In the genomic region with DNA sequence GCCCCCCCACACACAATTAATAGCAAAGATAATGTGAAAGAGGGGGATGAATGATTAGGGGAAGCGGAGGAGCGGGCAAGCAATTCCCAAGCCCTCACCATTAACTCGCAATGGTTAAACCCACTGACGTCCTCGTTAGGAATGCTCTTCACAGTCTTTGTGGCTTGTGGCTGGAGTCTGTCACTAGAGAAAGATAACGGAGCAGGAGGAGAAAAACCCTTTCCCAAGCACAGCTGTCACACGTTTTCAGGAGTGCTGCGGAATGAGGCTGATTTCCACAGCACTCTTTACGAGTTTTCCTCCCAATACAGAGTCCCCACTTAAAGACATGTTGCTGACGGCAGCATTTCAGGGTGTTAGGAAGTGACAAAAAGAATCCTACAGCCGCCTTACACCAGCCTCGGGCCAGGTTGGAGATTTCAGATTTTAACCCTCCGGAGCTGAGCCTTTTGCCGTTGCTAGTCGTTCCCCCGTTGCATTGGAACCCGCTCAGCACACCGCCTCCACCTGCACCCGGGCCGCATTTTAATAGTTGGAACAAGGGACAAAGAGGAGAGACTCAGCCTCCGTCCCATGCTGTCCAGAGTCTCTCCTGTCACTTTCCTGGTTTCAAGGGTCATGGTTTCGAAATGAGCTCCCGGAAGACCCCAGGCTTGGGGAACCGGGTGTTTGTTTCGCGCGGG, we compare ENCODE assay signal across 8 cellular contexts.
DNase-seq lines count a peak whose midpoint lies in the region; ATAC-seq, FAIRE-seq and TF ChIP-seq lines count a peak whose summit lies in the region.

No MANE protein-coding gene starts in this region.

- no peak overlapping the region for H3K27ac ChIP-seq in pancreas

- H3K36me3 ChIP-seq in pancreas = no peaks in the 10 kb centered on the region

- H3K27me3 ChIP-seq in pancreas = peaks cover 0 to 10% (median 2%) of the 10 kb centered on the region in 4 donors

- no peak for TF ChIP-seq CTCF in fibroblast of pulmonary artery (IDR thresholded peaks at IDR 0.05; ENCODE audit: low read length, missing control alignments)
- TF ChIP-seq CTCF in pancreas (IDR thresholded peaks at IDR 0.05) = no peak

- peak overlapping the region; percentile 46 for H3K4me3 ChIP-seq in fibroblast of pulmonary artery (replicated peaks; ENCODE audit: low read depth, low read length)
- H3K4me3 ChIP-seq in pancreas = peak overlapping the region; percentile 24 to 61 (median 44)

- H3K4me1 ChIP-seq in pancreas = no peaks in the 10 kb centered on the region

- 6 to 7% methylated on average over 27 of the region's 27 CpGs for WGBS in pancreas, 2 donors

- ATAC-seq in pancreas = peak; percentile 29 to 63 (median 58)
- no peak for ATAC-seq in GM21723 (IDR thresholded peaks at IDR 0.05; ENCODE audit: unreplicated experiment)

- no peaks in the 10 kb centered on the region for H3K9me3 ChIP-seq in pancreas

- peak; percentile 8 for DNase-seq in NCI-H345 (lab: John Stamatoyannopoulos, UW)
- DNase-seq in NCI-H345 treated with DMSO at 0.1 percent for 48 hours (lab: John Stamatoyannopoulos, UW; ENCODE audit: unreplicated experiment) = no peak
- peak; percentile 41 for DNase-seq in SK-N-DZ (ENCODE audit: low spot score)
- DNase-seq in fibroblast of pulmonary artery (ENCODE audit: low read depth) = peak; percentile 20
- no peak for DNase-seq in pancreas
- no peak for DNase-seq in activated CD8-positive, alpha-beta memory T cell treated with anti-CD3 and anti-CD28 coated beads for 24 hours
- no peak for DNase-seq in NCI-H187 treated with DMSO at 0.1 percent for 48 hours (lab: John Stamatoyannopoulos, UW)

- intact Hi-C loops in pancreas (cut with DNase I) = no loop called here

- no peak for FAIRE-seq in pancreas (lab: Jason Lieb, UNC)

Comparison
In these comparisons a context has a peak if more than half of its experiments do, and no peak if none do; other contexts are left out.
1. DNase-seq: peak in NCI-H345 (single experiment), SK-N-DZ (single experiment) and fibroblast of pulmonary artery (single experiment); none in NCI-H345 treated with DMSO at 0.1 percent for 48 hours (single experiment), pancreas (0 of 6), activated CD8-positive, alpha-beta memory T cell treated with anti-CD3 and anti-CD28 coated beads for 24 hours (single experiment) and NCI-H187 treated with DMSO at 0.1 percent for 48 hours (single experiment).